Comparison of ENCODE assay signal across 9 cellular contexts in the genomic region with DNA sequence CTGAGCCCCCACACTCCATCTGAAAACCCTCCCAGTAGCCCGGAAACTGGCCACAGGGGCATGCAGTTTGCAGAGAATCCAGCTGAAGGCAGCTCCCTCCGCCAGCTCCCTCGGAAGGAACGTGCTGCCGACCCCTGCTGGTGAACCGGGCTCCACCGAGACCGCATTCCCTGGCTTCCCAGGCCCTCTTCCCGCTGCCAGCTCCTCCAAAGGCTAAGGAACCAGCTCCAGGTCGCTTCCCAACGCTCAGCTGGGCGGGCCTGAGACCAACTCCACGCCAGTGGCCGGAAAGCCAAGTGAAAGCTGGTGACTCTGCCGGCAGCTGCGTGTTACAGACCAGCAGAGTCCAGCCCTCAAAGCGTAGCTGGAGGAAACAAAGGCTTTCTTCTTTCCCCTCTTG. TPM values are rescaled to one million over a fixed set of nuclear protein-coding genes. Genes with fewer than 3 reads are reported as not detected.
DNase-seq lines count a peak whose midpoint lies in the region; ATAC-seq, FAIRE-seq and TF ChIP-seq lines count a peak whose summit lies in the region.
"Had no signal": no experiment of that assay in that cellular context is flagged by ENCODE, and none has a peak within 500 bp of the region (broad histone marks: within the 10 kb centered on the region; RNA-seq: fewer than 3 reads in every experiment).

No MANE protein-coding gene starts in this region.

- H3K4me1 ChIP-seq in BE2C (no peaks in the 10 kb centered on the region; the same call in 1 of the 2 replicates), heart left ventricle (peaks cover 0 to 33% (median 12%) of the 10 kb centered on the region in 12 donors), pancreas (no peaks in the 10 kb centered on the region)

- TF ChIP-seq CTCF in BE2C (IDR thresholded peaks at IDR 0.05; ENCODE audit: low read depth, low read length) (peak; percentile 74), heart left ventricle (IDR thresholded peaks at IDR 0.05) (peak; percentile 31 to 77 (median 61)), pancreas (IDR thresholded peaks at IDR 0.05) (peak in 1 of 4 donors; percentile 27), GM10266 (IDR thresholded peaks at IDR 0.05; ENCODE audit: control insufficient read depth, insufficient read depth, low read depth, missing control alignments) (no peak)

- H3K4me3 ChIP-seq in BE2C (ENCODE audit: low read depth, low read length) (no peak overlapping the region), heart left ventricle (peak overlapping the region in 9 of 12 donors; percentile 15 to 52 (median 39)), pancreas (no peak overlapping the region)

- ATAC-seq in heart left ventricle (peak; percentile 81 to 94 (median 91)), pancreas (peak; percentile 35 to 80 (median 77)), GM21737 (IDR thresholded peaks at IDR 0.05; ENCODE audit: unreplicated experiment) (no peak)

- H3K36me3 ChIP-seq in BE2C, result peaks cover 10% of the 10 kb centered on the region
- peaks cover 0 to 5% (median 4%) of the 10 kb centered on the region in 9 donors for H3K36me3 ChIP-seq in heart left ventricle
- H3K36me3 ChIP-seq in pancreas, result no peaks in the 10 kb centered on the region

- FAIRE-seq in pancreas (lab: Jason Lieb, UNC), result no peak

- intact Hi-C loops in heart left ventricle (cut with DNase I) (loop anchor here in 7 of 10 donors (2.0 to 5.0 kb wide), 3 partner anchors 35 to 37 kb away; a partner anchor contains a TSS), pancreas (cut with DNase I) (no loop called here)

- peak overlapping the region; percentile 55 to 89 (median 75) for H3K27ac ChIP-seq in heart left ventricle
- peak overlapping the region in 1 of 4 donors; percentile 33 for H3K27ac ChIP-seq in pancreas

- H3K9me3 ChIP-seq in BE2C, result no peaks in the 10 kb centered on the region
- H3K9me3 ChIP-seq in heart left ventricle, result no peaks in the 10 kb centered on the region
- no peaks in the 10 kb centered on the region for H3K9me3 ChIP-seq in pancreas

- peak; percentile 85 for DNase-seq in BE2C
- peak; percentile 79 for DNase-seq in amniotic epithelial cell (ENCODE audit: low read depth)
- DNase-seq in heart left ventricle, result peak; percentile 82 to 91 (median 89)
- DNase-seq in pancreas, result peak in 4 of 6 donors; percentile 34 to 69 (median 47)
- DNase-seq in NCI-H748 (lab: John Stamatoyannopoulos, UW; ENCODE audit: unreplicated experiment), result no peak
- no peak for DNase-seq in GM10266 (ENCODE audit: extremely low spot score)
- no peak for DNase-seq in NOMO-1 treated with dmso at 0.1 percent for 144 hours (lab: John Stamatoyannopoulos, UW; ENCODE audit: unreplicated experiment)
- DNase-seq: effector CD8-positive, alpha-beta T cell had no signal

- no peak for TF ChIP-seq POLR2A in heart left ventricle (IDR thresholded peaks at IDR 0.05)

- H3K27me3 ChIP-seq in BE2C (no peaks in the 10 kb centered on the region), heart left ventricle (no peaks in the 10 kb centered on the region), pancreas (no peaks in the 10 kb centered on the region)

- 23 to 40% (median 38%) methylated on average over 15 to 17 of the region's 17 CpGs for WGBS in heart left ventricle, 4 donors
- WGBS in pancreas, 2 donors, result 69 to 80% methylated on average over 17 of the region's 17 CpGs

RNA-seq across cellular contexts. Expression of a gene that starts 35.8 kb away (rescaled TPM):
- 6.5 TPM for polyA plus RNA-seq in BE2C (2012; ENCODE audit: insufficient read depth, insufficient read length, low read depth)
- 1 to 10 TPM; 1.4 to 8.8 (median 3.0) TPM for total RNA-seq in heart left ventricle
- polyA plus RNA-seq in heart left ventricle, result 1 to 10 TPM; 1.8 to 2.8 TPM
- total RNA-seq in pancreas, result 1 to 10 TPM in 2 of 6 donors, under 1 TPM in 4; 0.20 to 1.6 (median 0.65) TPM
- 1 to 10 TPM; 1.7 to 3.5 TPM for polyA plus RNA-seq in pancreas

RNA-seq across cellular contexts. Expression of a gene that starts 36.3 kb away (rescaled TPM):
- 103 TPM for polyA plus RNA-seq in BE2C (2012; ENCODE audit: insufficient read depth, insufficient read length, low read depth)
- total RNA-seq in heart left ventricle (10 to 100 TPM in 3 of 9 donors, 1 to 10 TPM in 6; 5.6 to 13.7 (median 9.0) TPM), pancreas (10 to 100 TPM in 3 of 6 donors, 1 to 10 TPM in 3; 6.1 to 21.7 (median 10.3) TPM)
- polyA plus RNA-seq in heart left ventricle (10 to 100 TPM; 16.7 to 25.6 TPM), pancreas (10 to 100 TPM; 31.9 to 35.0 TPM)

Comparison
In these comparisons a context has a peak if more than half of its experiments do, and no peak if none do; other contexts are left out.
1. DNase-seq: peak in BE2C (single experiment), amniotic epithelial cell (single experiment), heart left ventricle (5 of 5) and pancreas (4 of 6); none in NCI-H748 (single experiment), GM10266 (single experiment) and NOMO-1 treated with dmso at 0.1 percent for 144 hours (single experiment).
2. H3K4me3 ChIP-seq: peak in heart left ventricle (9 of 12); none in BE2C (single experiment) and pancreas (0 of 4).
3. intact Hi-C loops: an anchor here in heart left ventricle (2.0 to 5.0 kb wide); none called in pancreas.